21 cellular contexts compared by ENCODE assay signal in the genomic region with DNA sequence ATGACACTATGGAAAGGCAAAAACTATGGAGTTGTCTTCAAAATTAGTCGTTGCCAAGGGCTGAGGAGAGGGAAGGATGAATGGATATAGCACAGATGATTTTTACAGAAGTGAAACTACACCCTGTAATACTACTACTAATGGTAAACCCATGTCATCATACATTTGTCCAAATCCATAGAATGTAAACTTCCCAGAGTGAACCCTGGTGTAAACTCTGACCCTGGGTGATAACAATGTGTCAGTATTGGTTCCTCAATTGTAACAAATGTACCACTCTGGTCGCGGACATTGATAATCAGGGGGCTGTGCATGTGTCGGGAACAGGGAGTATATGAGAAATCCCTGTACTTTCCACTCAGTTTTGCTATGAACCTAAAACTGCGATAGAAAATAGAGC.
DNase-seq lines count a peak whose midpoint lies in the region; ATAC-seq, FAIRE-seq and TF ChIP-seq lines count a peak whose summit lies in the region.
"Had no signal": no experiment of that assay in that cellular context is flagged by ENCODE, and none has a peak within 500 bp of the region (broad histone marks: within the 10 kb centered on the region; RNA-seq: fewer than 3 reads in every experiment).

No MANE protein-coding gene starts in this region.

- H3K9me3 Mint-ChIP-seq in stimulated activated naive B cell treated with anti-CD40 and anti-IgM and Interleukin-4, amounts not matched to agents 10 μg/mL and 1 μg/mL and 100 μg/mL, for 72 hours: no peaks in the 10 kb centered on the region
- H3K9me3 Mint-ChIP-seq: T-helper 1 cell treated with Interleukin-12 subunit alpha and Interleukin-12 subunit beta and Interleukin-4 antibody, amounts not matched to agents 30 μg/mL and 1 μg/mL, for 36 hours had no signal

- H3K4me1 Mint-ChIP-seq in stimulated activated naive B cell treated with anti-CD40 and anti-IgM and Interleukin-4, amounts not matched to agents 10 μg/mL and 1 μg/mL and 100 μg/mL, for 72 hours: peaks cover 11 to 17% of the 10 kb centered on the region in 2 donors

- DNase-seq in GM12891 (ENCODE audit: insufficient read length, low spot score) (no peak), MV-4-11 (lab: John Stamatoyannopoulos, UW) (peak; percentile 94), SKM-1 treated with dmso at 0.1 percent for 144 hours (lab: John Stamatoyannopoulos, UW; ENCODE audit: unreplicated experiment) (peak; percentile 40), 8988T (no peak), COLO668 (lab: John Stamatoyannopoulos, UW; ENCODE audit: unreplicated experiment) (no peak), Karpas-422 (no peak)
- no peak for DNase-seq in stimulated activated naive B cell treated with anti-CD40 and anti-IgM and Interleukin-4, amounts not matched to agents 10 μg/mL and 1 μg/mL and 100 μg/mL, for 72 hours
- DNase-seq: CD4-positive, CD25-positive, alpha-beta regulatory T cell; DND-41; MG63; NCI-H1105 treated with DMSO at 0.1 percent for 48 hours; NCI-H2029 treated with DMSO at 0.1 percent for 48 hours; NCI-H226; NCI-H510A treated with DMSO at 0.1 percent for 48 hours; NCI-H748 treated with DMSO at 0.1 percent for 48 hours; SJCRH30; T1000 had no signal

- no peaks in the 10 kb centered on the region for H3K27me3 Mint-ChIP-seq in stimulated activated naive B cell treated with anti-CD40 and anti-IgM and Interleukin-4, amounts not matched to agents 10 μg/mL and 1 μg/mL and 100 μg/mL, for 72 hours
- H3K27me3 Mint-ChIP-seq: B cell had no signal

- H3K27me3 ChIP-seq in Karpas-422 (ENCODE audit: low read length): no peaks in the 10 kb centered on the region
- H3K27me3 ChIP-seq: MG63, SJCRH30 had no signal

- TF ChIP-seq POLR2A in GM12891 (IDR thresholded peaks at IDR 0.05; ENCODE audit: low read depth, low read length): no peak

- H3K27ac Mint-ChIP-seq in stimulated activated naive B cell treated with anti-CD40 and anti-IgM and Interleukin-4, amounts not matched to agents 10 μg/mL and 1 μg/mL and 100 μg/mL, for 72 hours: no peak overlapping the region
- H3K27ac Mint-ChIP-seq: B cell; CD4-positive, CD25-positive, alpha-beta regulatory T cell; T-helper 1 cell treated with Interleukin-12 subunit alpha and Interleukin-12 subunit beta and Interleukin-4 antibody, amounts not matched to agents 30 μg/mL and 1 μg/mL, for 36 hours had no signal

- H2AFZ ChIP-seq in Karpas-422 (ENCODE audit: low read length): no peak overlapping the region

- H3K36me3 Mint-ChIP-seq in stimulated activated naive B cell treated with anti-CD40 and anti-IgM and Interleukin-4, amounts not matched to agents 10 μg/mL and 1 μg/mL and 100 μg/mL, for 72 hours: peaks cover 21 to 22% of the 10 kb centered on the region in 2 donors

- no peak overlapping the region for H3K27ac ChIP-seq in Karpas-422 (ENCODE audit: low read length)
- H3K27ac ChIP-seq: A549, SJCRH30 had no signal

- H3K9me3 ChIP-seq in Karpas-422 (ENCODE audit: low read length): no peaks in the 10 kb centered on the region
- H3K9me3 ChIP-seq: A549, MG63, SJCRH30 had no signal

- no peak for FAIRE-seq in GM12891 (lab: Jason Lieb, UNC)
- FAIRE-seq: A549 had no signal

- H3K4me1 ChIP-seq in Karpas-422 (ENCODE audit: low read length): peaks cover 15% of the 10 kb centered on the region

- H4K20me1 ChIP-seq in Karpas-422 (ENCODE audit: insufficient read depth, low read depth, low read length): peaks cover 6% of the 10 kb centered on the region; the same call in 1 of the 2 replicates

- no peak overlapping the region for H3K9ac ChIP-seq in Karpas-422 (ENCODE audit: low read length)

- H3K4me3 ChIP-seq in Karpas-422 (ENCODE audit: low read length): no peak overlapping the region
- H3K4me3 ChIP-seq: A549, MG63, SJCRH30 had no signal

- H3K36me3 ChIP-seq in Karpas-422 (ENCODE audit: insufficient read depth, low read length): no peaks in the 10 kb centered on the region
- H3K36me3 ChIP-seq: SJCRH30 had no signal

- no peaks in the 10 kb centered on the region for H3K9me2 ChIP-seq in Karpas-422 (replicated peaks; ENCODE audit: insufficient read depth, low read length)

- H3K79me2 ChIP-seq in Karpas-422 (ENCODE audit: low read length): no peaks in the 10 kb centered on the region

- H3K4me3 Mint-ChIP-seq in stimulated activated naive B cell treated with anti-CD40 and anti-IgM and Interleukin-4, amounts not matched to agents 10 μg/mL and 1 μg/mL and 100 μg/mL, for 72 hours: no peak overlapping the region
- H3K4me3 Mint-ChIP-seq: B cell; CD4-positive, CD25-positive, alpha-beta regulatory T cell; T-helper 1 cell treated with Interleukin-12 subunit alpha and Interleukin-12 subunit beta and Interleukin-4 antibody, amounts not matched to agents 30 μg/mL and 1 μg/mL, for 36 hours had no signal

- no peak overlapping the region for H3K4me2 ChIP-seq in Karpas-422 (ENCODE audit: low read depth, low read length, poor library complexity, severe bottlenecking)
- H3K4me2 ChIP-seq: A549 had no signal

- ATAC-seq in stimulated activated naive B cell treated with anti-CD40 and anti-IgM and Interleukin-4, amounts not matched to agents 10 μg/mL and 1 μg/mL and 100 μg/mL, for 72 hours (replicated peaks): peak; percentile 75 to 85
- ATAC-seq: A549, Panc1 had no signal

TF ChIP-seq in GM12891, 5 proteins besides CTCF, POLR2A, EP300 and RAD21:
- TF ChIP-seq SPI1 (IDR thresholded peaks at IDR 0.05; ENCODE audit: low read depth, low read length) (peak; percentile 94), POU2F2 (IDR thresholded peaks at IDR 0.05; ENCODE audit: low read depth, low read length) (no peak)

Comparison
In these comparisons a context has a peak if more than half of its experiments do, and no peak if none do; other contexts are left out.
1. DNase-seq: peak in MV-4-11 (single experiment) and SKM-1 treated with dmso at 0.1 percent for 144 hours (single experiment); none in GM12891 (single experiment), stimulated activated naive B cell treated with anti-CD40 and anti-IgM and Interleukin-4, amounts not matched to agents 10 μg/mL and 1 μg/mL and 100 μg/mL, for 72 hours (single experiment), 8988T (single experiment), COLO668 (single experiment) and Karpas-422 (single experiment).